Comparison of ENCODE assay signal across 18 cellular contexts in genomic region chrX:143994206-143994605, GRCh38.
DNase-seq lines count a peak whose midpoint lies in the region; ATAC-seq and TF ChIP-seq lines count a peak whose summit lies in the region.
"Had no signal": no experiment of that assay in that cellular context is flagged by ENCODE, and none has a peak within 500 bp of the region (broad histone marks: within the 10 kb centered on the region; RNA-seq: fewer than 3 reads in every experiment).

No MANE protein-coding gene starts in this region.

- TF ChIP-seq CTCF in RWPE1 (conservative IDR thresholded peaks at IDR 0.05; ENCODE audit: low read depth) = no peak
- TF ChIP-seq CTCF in epithelial cell of proximal tubule (conservative IDR thresholded peaks at IDR 0.05; ENCODE audit: low read depth, low read length) = no peak
- TF ChIP-seq CTCF in GM20000 (IDR thresholded peaks at IDR 0.05; ENCODE audit: extremely low read depth, missing control alignments) = no peak

- no peak overlapping the region for H3K23ac ChIP-seq in mesenchymal stem cell (ENCODE audit: low read length in 2 of 2)

- intact Hi-C loops in naive thymus-derived CD4-positive, alpha-beta T cell (cut with micrococcal nuclease) = no loop called here

- peaks cover 4% of the 10 kb centered on the region for H3K9me3 Mint-ChIP-seq in activated naive CD8-positive, alpha-beta T cell treated with anti-CD3 and anti-CD28 coated beads for 36 hours
- peaks cover 0 to 14% (median 3%) of the 10 kb centered on the region in 11 donors for H3K9me3 Mint-ChIP-seq in naive thymus-derived CD4-positive, alpha-beta T cell
- H3K9me3 Mint-ChIP-seq: CD4-positive, alpha-beta T cell had no signal

- H2BK12ac ChIP-seq in mesenchymal stem cell (ENCODE audit: low read length in 2 of 2) = no peak overlapping the region

- no peak overlapping the region for H3K18ac ChIP-seq in mesenchymal stem cell (ENCODE audit: low read depth in 1 of 2, low read length in 2 of 2)

- H2AK5ac ChIP-seq in mesenchymal stem cell (ENCODE audit: low read length, severe bottlenecking) = no peak overlapping the region

- no peak overlapping the region for H4K91ac ChIP-seq in mesenchymal stem cell (ENCODE audit: low read length)

- H3K4me2 ChIP-seq in mesenchymal stem cell (ENCODE audit: low read length, poor library complexity, severe bottlenecking) = no peak overlapping the region

- no peaks in the 10 kb centered on the region for H3K27me3 Mint-ChIP-seq in activated naive CD8-positive, alpha-beta T cell treated with anti-CD3 and anti-CD28 coated beads for 36 hours
- no peaks in the 10 kb centered on the region for H3K27me3 Mint-ChIP-seq in naive thymus-derived CD4-positive, alpha-beta T cell
- H3K27me3 Mint-ChIP-seq: B cell; CD4-positive, alpha-beta T cell; IgD-negative memory B cell had no signal

- no peaks in the 10 kb centered on the region for H3K79me1 ChIP-seq in mesenchymal stem cell (replicated peaks; ENCODE audit: low read length, poor library complexity, severe bottlenecking)

- no peaks in the 10 kb centered on the region for H3K27me3 ChIP-seq in mesenchymal stem cell (ENCODE audit: control insufficient read depth in 1 of 2, insufficient read depth in 1 of 2, low read length in 2 of 2)
- no peaks in the 10 kb centered on the region for H3K27me3 ChIP-seq in naive thymus-derived CD4-positive, alpha-beta T cell (ENCODE audit: control insufficient read depth in 2 of 2, insufficient read depth in 2 of 2, low read length in 2 of 2)
- H3K27me3 ChIP-seq: Peyer's patch had no signal

- no peaks in the 10 kb centered on the region for H3K4me1 ChIP-seq in mesenchymal stem cell (ENCODE audit: control insufficient read depth, insufficient read depth, low read depth, low read length)
- no peaks in the 10 kb centered on the region for H3K4me1 ChIP-seq in naive thymus-derived CD4-positive, alpha-beta T cell (ENCODE audit: control insufficient read depth in 2 of 2, insufficient read depth in 2 of 2, low read length in 2 of 2)
- H3K4me1 ChIP-seq: Peyer's patch had no signal

- no peak overlapping the region for H3K9ac ChIP-seq in mesenchymal stem cell (ENCODE audit: low read length)

- in situ Hi-C loops in Caki2 (cut with HindIII; ENCODE audit: low pct_unique_long_range_greater_than_20kb, low sequenced_read_pairs) = no loop called here

- no peaks in the 10 kb centered on the region for H3K36me3 ChIP-seq in mesenchymal stem cell (ENCODE audit: control insufficient read depth in 1 of 2, insufficient read depth in 2 of 2, low read depth in 1 of 2, low read length in 2 of 2)
- H3K36me3 ChIP-seq in naive thymus-derived CD4-positive, alpha-beta T cell (ENCODE audit: control insufficient read depth in 2 of 3, insufficient read depth in 3 of 3, low read length in 3 of 3) = no peaks in the 10 kb centered on the region
- H3K36me3 ChIP-seq: Peyer's patch had no signal

- H3K4me3 ChIP-seq in epithelial cell of proximal tubule (ENCODE audit: low read depth, low read length) (no peak overlapping the region), mesenchymal stem cell (ENCODE audit: insufficient read depth in 1 of 2, low read depth in 1 of 2, low read length in 2 of 2) (no peak overlapping the region)
- no peak overlapping the region for H3K4me3 ChIP-seq in naive thymus-derived CD4-positive, alpha-beta T cell (ENCODE audit: low read length)
- H3K4me3 ChIP-seq: Peyer's patch had no signal

- H3K27ac ChIP-seq in RWPE1 (no peak overlapping the region), mesenchymal stem cell (ENCODE audit: low read length, poor library complexity, severe bottlenecking) (peak overlapping the region; percentile 59)
- no peak overlapping the region for H3K27ac ChIP-seq in naive thymus-derived CD4-positive, alpha-beta T cell (ENCODE audit: low read depth, low read length)
- H3K27ac ChIP-seq: Peyer's patch had no signal

- H3K14ac ChIP-seq in mesenchymal stem cell (ENCODE audit: low read length in 2 of 2) = no peak overlapping the region

- no peak overlapping the region for H3K4me3 Mint-ChIP-seq in activated naive CD8-positive, alpha-beta T cell treated with anti-CD3 and anti-CD28 coated beads for 36 hours
- no peak overlapping the region for H3K4me3 Mint-ChIP-seq in naive thymus-derived CD4-positive, alpha-beta T cell
- H3K4me3 Mint-ChIP-seq: B cell; CD4-positive, alpha-beta T cell; IgD-negative memory B cell had no signal

- no peak for ATAC-seq in naive thymus-derived CD4-positive, alpha-beta T cell
- no peak for ATAC-seq in HG02884 (IDR thresholded peaks at IDR 0.05; ENCODE audit: unreplicated experiment)

- POLR2A ChIA-PET in RWPE1 (lab: Yijun Ruan, JAX; ENCODE audit: low non-redundant PET) = no interaction called here
- POLR2A ChIA-PET in naive thymus-derived CD4-positive, alpha-beta T cell (lab: Charles Lee) = no interaction called here

- no peak overlapping the region for H2BK15ac ChIP-seq in mesenchymal stem cell (ENCODE audit: low read depth, poor library complexity, severe bottlenecking)

- H3K9me3 ChIP-seq in mesenchymal stem cell (ENCODE audit: control insufficient read depth, low read length) = peaks cover 5% of the 10 kb centered on the region
- no peaks in the 10 kb centered on the region for H3K9me3 ChIP-seq in naive thymus-derived CD4-positive, alpha-beta T cell (ENCODE audit: control insufficient read depth in 2 of 3, low read length in 3 of 3)
- H3K9me3 ChIP-seq: Peyer's patch had no signal

- no CpG with 5 or more reads among the region's 1 CpG for WGBS in mesenchymal stem cell

- H2BK120ac ChIP-seq in mesenchymal stem cell (ENCODE audit: low read depth, low read length) = no peak overlapping the region

- no peak overlapping the region for H2AFZ ChIP-seq in mesenchymal stem cell (ENCODE audit: low read depth, low read length)

- DNase-seq in Caki2 (ENCODE audit: low read depth) = peak; percentile 63
- DNase-seq in RWPE1 (ENCODE audit: low spot score) = peak; percentile 7
- DNase-seq in epithelial cell of proximal tubule (ENCODE audit: low read depth) = peak; percentile 44
- no peak for DNase-seq in mesenchymal stem cell
- DNase-seq in activated naive CD8-positive, alpha-beta T cell treated with anti-CD3 and anti-CD28 coated beads for 36 hours = no peak
- no peak for DNase-seq in naive thymus-derived CD4-positive, alpha-beta T cell
- DNase-seq in GM20000 (ENCODE audit: low spot score) = no peak
- DNase-seq: CD4-positive, alpha-beta T cell; H7; NCI-H1417; NCI-H2029 treated with DMSO at 0.1 percent for 48 hours; NCI-H510A; NCI-H82; Peyer's patch; SIG-M5 had no signal

- no peaks in the 10 kb centered on the region for H3K36me3 Mint-ChIP-seq in activated naive CD8-positive, alpha-beta T cell treated with anti-CD3 and anti-CD28 coated beads for 36 hours
- H3K36me3 Mint-ChIP-seq in naive thymus-derived CD4-positive, alpha-beta T cell = no peaks in the 10 kb centered on the region
- H3K36me3 Mint-ChIP-seq: IgD-negative memory B cell had no signal

- CTCF ChIA-PET in RWPE1 (lab: Yijun Ruan, JAX) = no interaction called here
- CTCF ChIA-PET in naive thymus-derived CD4-positive, alpha-beta T cell (lab: Charles Lee) = no interaction called here

- no peak overlapping the region for H3K27ac Mint-ChIP-seq in activated naive CD8-positive, alpha-beta T cell treated with anti-CD3 and anti-CD28 coated beads for 36 hours
- no peak overlapping the region for H3K27ac Mint-ChIP-seq in naive thymus-derived CD4-positive, alpha-beta T cell
- H3K27ac Mint-ChIP-seq: B cell; CD4-positive, alpha-beta T cell; IgD-negative memory B cell had no signal

- no peaks in the 10 kb centered on the region for H3K4me1 Mint-ChIP-seq in activated naive CD8-positive, alpha-beta T cell treated with anti-CD3 and anti-CD28 coated beads for 36 hours
- H3K4me1 Mint-ChIP-seq in naive thymus-derived CD4-positive, alpha-beta T cell = no peaks in the 10 kb centered on the region
- H3K4me1 Mint-ChIP-seq: B cell, IgD-negative memory B cell had no signal

- H4K8ac ChIP-seq in mesenchymal stem cell (ENCODE audit: low read length) = no peak overlapping the region

- no peak overlapping the region for H2BK5ac ChIP-seq in mesenchymal stem cell (ENCODE audit: low read depth, low read length, poor library complexity, severe bottlenecking)

- H3K4ac ChIP-seq in mesenchymal stem cell (ENCODE audit: low read depth in 1 of 2, low read length in 2 of 2) = no peak overlapping the region

Comparison
In these comparisons a context has a peak if more than half of its experiments do, and no peak if none do; other contexts are left out.
1. DNase-seq: peak in Caki2 (single experiment), RWPE1 (single experiment) and epithelial cell of proximal tubule (single experiment); none in mesenchymal stem cell (single experiment), activated naive CD8-positive, alpha-beta T cell treated with anti-CD3 and anti-CD28 coated beads for 36 hours (single experiment), naive thymus-derived CD4-positive, alpha-beta T cell (0 of 9) and GM20000 (single experiment).